ENCODE assay signal across 21 cellular contexts in the genomic region with DNA sequence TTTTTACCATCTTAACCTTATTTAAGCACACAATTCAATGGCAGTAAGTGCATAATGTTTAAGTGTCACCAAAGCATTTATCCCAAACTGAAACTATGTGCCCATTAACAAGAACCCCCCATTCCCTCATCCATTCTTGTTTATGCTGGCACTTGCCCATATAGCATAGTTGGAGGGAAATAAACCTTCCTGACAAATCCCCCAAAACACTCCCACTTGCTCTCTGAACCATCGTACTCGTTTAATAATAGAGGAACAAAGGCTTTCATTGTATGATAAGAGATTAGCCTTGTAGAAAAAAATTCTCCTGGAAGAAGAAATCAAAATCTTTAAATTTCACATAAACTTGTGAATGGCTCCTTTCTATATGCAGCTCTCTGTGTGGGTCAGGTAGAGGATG. TPM values are rescaled to one million over a fixed set of nuclear protein-coding genes. Genes with fewer than 3 reads are reported as not detected.
"Had no signal": no experiment of that assay in that cellular context is flagged by ENCODE, and none has a peak within 500 bp of the region (broad histone marks: within the 10 kb centered on the region; RNA-seq: fewer than 3 reads in every experiment).

No MANE protein-coding gene starts in this region.

- DNase-seq: activated CD4-positive, alpha-beta memory T cell treated with anti-CD3 and anti-CD28 coated beads, Interleukin-2, amount 10 ng/mL, durations not matched to agents 7 days and 5 days; activated CD4-positive, alpha-beta T cell treated with anti-CD3 and anti-CD28 coated beads for 36 hours; activated CD4-positive, alpha-beta T cell treated with anti-CD3 and anti-CD28 coated beads, Interleukin-2, amount 50 U/mL, for 1 hour; activated CD4-positive, CD25-positive, alpha-beta regulatory T cell; activated T-cell treated with anti-CD3 and anti-CD28 coated beads for 4 hours; activated T-cell treated with anti-CD3 and anti-CD28 coated beads, Interleukin-2, amount 50 U/mL, for 72 hours; amniotic stem cell; brain microvascular endothelial cell; KBM-7; NCI-H1048; NCI-H187 treated with DMSO at 0.1 percent for 48 hours; NK-92 treated with Interleukin-12 subunit alpha and Interleukin-12 subunit beta, amount 100 ng/mL, for 24 hours; Right ventricle myocardium superior; SJCRH30; SK-N-SH; T-helper 1 cell had no signal

- H3K36me3 ChIP-seq: ascending aorta, brain microvascular endothelial cell, Peyer's patch, SJCRH30 had no signal

- ATAC-seq: activated CD4-positive, alpha-beta T cell treated with anti-CD3 and anti-CD28 coated beads for 36 hours; activated T-cell treated with anti-CD3 and anti-CD28 coated beads, Interleukin-2, amount 50 U/mL, for 72 hours had no signal

- H3K4me1 ChIP-seq: ascending aorta, Peyer's patch, SJCRH30 had no signal

- H3K27ac ChIP-seq: ascending aorta, brain microvascular endothelial cell, Peyer's patch, RWPE1, SJCRH30, VCaP had no signal

- H3K9me3 ChIP-seq: Peyer's patch, SJCRH30, SK-N-SH had no signal

- H3K4me3 ChIP-seq: ascending aorta, Peyer's patch, SJCRH30 had no signal

- H3K27me3 ChIP-seq: ascending aorta, brain microvascular endothelial cell, Peyer's patch, SJCRH30 had no signal

RNA-seq across cellular contexts. Expression of a gene that starts 26.4 kb away (rescaled TPM):
- total RNA-seq: activated CD8-positive, alpha-beta memory T cell treated with anti-CD3 and anti-CD28 coated beads for 36 hours had no signal
